ENCODE assay signal across 11 cellular contexts in the genomic region with DNA sequence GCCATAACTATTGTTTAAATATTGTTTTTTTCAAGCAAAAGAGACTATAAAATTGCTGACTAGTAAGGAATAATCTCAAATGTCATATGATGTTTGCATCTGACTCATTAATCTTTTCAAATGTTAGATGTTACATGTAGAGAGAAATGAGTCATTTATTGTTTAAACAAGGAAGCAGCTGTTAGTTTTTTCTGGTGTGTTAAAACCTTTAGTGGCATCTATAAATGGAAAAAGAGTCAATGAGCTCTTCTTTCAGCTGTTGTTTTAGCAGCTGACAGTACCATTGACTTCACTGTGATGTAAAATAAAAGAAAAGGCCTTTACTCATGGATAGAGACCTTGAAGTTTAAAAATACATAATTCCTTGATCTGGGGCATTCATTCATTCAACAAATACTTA. TPM values are rescaled to one million over a fixed set of nuclear protein-coding genes. Genes with fewer than 3 reads are reported as not detected.
A peak's percentile ranks its signal among the peaks of the same experiment; 100 is the strongest.
DNase-seq lines count a peak whose midpoint lies in the region; TF ChIP-seq lines count a peak whose summit lies in the region.
"Had no signal": no experiment of that assay in that cellular context is flagged by ENCODE, and none has a peak within 500 bp of the region (broad histone marks: within the 10 kb centered on the region; RNA-seq: fewer than 3 reads in every experiment).

No MANE protein-coding gene starts in this region.

- H3K27ac ChIP-seq in epithelial cell of prostate (peak overlapping the region; percentile 31), smooth muscle cell (ENCODE audit: low read depth) (peak overlapping the region; percentile 71)
- H3K27ac ChIP-seq: BLaER1, SJSA1 had no signal

- no peak overlapping the region for H2AFZ ChIP-seq in smooth muscle cell (ENCODE audit: low read depth)

- peak; percentile 55 for DNase-seq in SIG-M5 treated with dmso at 0.1 percent for 504 hours (lab: John Stamatoyannopoulos, UW; ENCODE audit: unreplicated experiment)
- no peak for DNase-seq in SIG-M5 (lab: John Stamatoyannopoulos, UW)
- peak; percentile 33 for DNase-seq in NCI-H460 (ENCODE audit: extremely low read depth, low read depth)
- peak; percentile 51 for DNase-seq in epithelial cell of prostate (ENCODE audit: low read depth, low spot score)
- no peak for DNase-seq in smooth muscle cell (lab: John Stamatoyannopoulos, UW; ENCODE audit: unreplicated experiment)
- DNase-seq in NCI-H2227 (lab: John Stamatoyannopoulos, UW; ENCODE audit: unreplicated experiment), result no peak
- no peak for DNase-seq in GM19238 (ENCODE audit: insufficient read length, low spot score)
- no peak for DNase-seq in retina
- DNase-seq: head of caudate nucleus had no signal

- no peaks in the 10 kb centered on the region for H3K79me2 ChIP-seq in smooth muscle cell (ENCODE audit: low read depth)

- peak overlapping the region; percentile 2 for H3K4me2 ChIP-seq in smooth muscle cell
- H3K4me2 ChIP-seq: BLaER1 had no signal

- H3K9ac ChIP-seq in smooth muscle cell (ENCODE audit: low read depth), result peak overlapping the region; percentile 13
- H3K9ac ChIP-seq: BLaER1 had no signal

- H3K4me3 ChIP-seq in smooth muscle cell, result no peak overlapping the region
- H3K4me3 ChIP-seq: BLaER1, SJSA1 had no signal

- no peaks in the 10 kb centered on the region for H3K9me3 ChIP-seq in smooth muscle cell (replicated peaks; ENCODE audit: low read depth)
- H3K9me3 ChIP-seq: SJSA1 had no signal

- H3K27me3 ChIP-seq in smooth muscle cell (ENCODE audit: low read depth), result no peaks in the 10 kb centered on the region
- H3K27me3 ChIP-seq: BLaER1, SJSA1 had no signal

- no peak for TF ChIP-seq CTCF in smooth muscle cell (IDR thresholded peaks at IDR 0.05; ENCODE audit: borderline replicate concordance, insufficient read depth, poor library complexity, severe bottlenecking)

- H3F3A ChIP-seq in smooth muscle cell (ENCODE audit: low read depth), result peaks cover 9% of the 10 kb centered on the region

- H4K20me1 ChIP-seq in smooth muscle cell (ENCODE audit: low read depth), result no peaks in the 10 kb centered on the region
- H4K20me1 ChIP-seq: BLaER1 had no signal

- H3K4me1 ChIP-seq in smooth muscle cell (ENCODE audit: low read depth), result peaks cover 22% of the 10 kb centered on the region
- H3K4me1 ChIP-seq: BLaER1 had no signal

- H3K36me3 ChIP-seq in smooth muscle cell (ENCODE audit: low read depth), result no peaks in the 10 kb centered on the region
- H3K36me3 ChIP-seq: BLaER1, SJSA1 had no signal

RNA-seq across cellular contexts. Expression of gene KLHL41, which starts 1.8 kb away (rescaled TPM):
- total RNA-seq in NCI-H460 (2014; rRNA removed; shearing (Covaris generic)), result not detected in 2 replicates
- polyA plus RNA-seq in NCI-H460 (2014; cell fraction: nucleus; rRNA removed), result 0.13 TPM in 1 of 2 replicates, not detected in the other
- total RNA-seq in smooth muscle cell, result not detected in 2 replicates
- 0.95 TPM in 1 of 2 replicates, not detected in the other for polyA plus RNA-seq in smooth muscle cell

RNA-seq across cellular contexts. Expression of gene BBS5, which starts 28.4 kb away (rescaled TPM):
- total RNA-seq in NCI-H460 (2014; rRNA removed; shearing (Covaris generic)), result 5.4 and 6.2 TPM in 2 replicates
- polyA plus RNA-seq in NCI-H460 (2014; cell fraction: nucleus; rRNA removed), result 4.4 and 7.0 TPM in 2 replicates
- 4.3 and 4.5 TPM in 2 replicates for total RNA-seq in smooth muscle cell
- polyA plus RNA-seq in smooth muscle cell, result 3.6 and 5.4 TPM in 2 replicates

Comparison
In these comparisons a context has a peak if more than half of its experiments do, and no peak if none do; other contexts are left out.
1. DNase-seq: peak in SIG-M5 treated with dmso at 0.1 percent for 504 hours (single experiment), NCI-H460 (single experiment) and epithelial cell of prostate (single experiment); none in SIG-M5 (single experiment), smooth muscle cell (single experiment), NCI-H2227 (single experiment), GM19238 (single experiment) and retina (single experiment).